10 cellular contexts compared by ENCODE assay signal in genomic region chr5:56270058-56270457, GRCh38. TPM values are rescaled to one million over a fixed set of nuclear protein-coding genes. Genes with fewer than 3 reads are reported as not detected.
DNase-seq lines count a peak whose midpoint lies in the region; ATAC-seq, FAIRE-seq and TF ChIP-seq lines count a peak whose summit lies in the region.
"Had no signal": no experiment of that assay in that cellular context is flagged by ENCODE, and none has a peak within 500 bp of the region (broad histone marks: within the 10 kb centered on the region; RNA-seq: fewer than 3 reads in every experiment).

No MANE protein-coding gene starts in this region.

- no peak for TF ChIP-seq POLR2A in esophagus squamous epithelium (IDR thresholded peaks at IDR 0.05)

- no peak for FAIRE-seq in GM19239 (lab: Jason Lieb, UNC)

- H3K9me3 ChIP-seq in esophagus squamous epithelium = no peaks in the 10 kb centered on the region

- H3K4me3 Mint-ChIP-seq in activated T-cell treated with anti-CD3 and anti-CD28 coated beads, Interleukin-2, amount 50 U/mL, for 24 hours = no peak overlapping the region
- H3K4me3 Mint-ChIP-seq in T-cell (peak overlapping the region in 1 of 3 donors; percentile 54), nephron (no peak overlapping the region)

- peak overlapping the region; percentile 74 for H3K27ac Mint-ChIP-seq in activated T-cell treated with anti-CD3 and anti-CD28 coated beads, Interleukin-2, amount 50 U/mL, for 24 hours
- H3K27ac Mint-ChIP-seq in T-cell (peak overlapping the region; percentile 73 to 83), nephron (peak overlapping the region; percentile 68 to 88 (median 71))

- no peaks in the 10 kb centered on the region for H3K9me3 Mint-ChIP-seq in activated T-cell treated with anti-CD3 and anti-CD28 coated beads, Interleukin-2, amount 50 U/mL, for 24 hours
- H3K9me3 Mint-ChIP-seq in T-cell (no peaks in the 10 kb centered on the region), nephron (no peaks in the 10 kb centered on the region)

- no peak for DNase-seq in activated T-cell treated with anti-CD3 and anti-CD28 coated beads, Interleukin-2, amount 50 U/mL, for 24 hours
- no peak for DNase-seq in activated T-cell treated with anti-CD3 and anti-CD28 coated beads, Interleukin-2, amount 50 U/mL, for 1 hour
- DNase-seq in T-cell (no peak), DMS153 treated with DMSO at 0.1 percent for 48 hours (lab: John Stamatoyannopoulos, UW; ENCODE audit: unreplicated experiment) (no peak), esophagus squamous epithelium (lab: John Stamatoyannopoulos, UW) (no peak), GM19239 (ENCODE audit: insufficient read length, low spot score) (no peak)

- TF ChIP-seq CTCF in nephron (IDR thresholded peaks at IDR 0.05; ENCODE audit: unreplicated experiment in 3 of 3) (no peak), esophagus squamous epithelium (IDR thresholded peaks at IDR 0.05) (no peak)

- no peaks in the 10 kb centered on the region for H3K27me3 ChIP-seq in esophagus squamous epithelium

- peaks cover 21% of the 10 kb centered on the region for H3K4me1 Mint-ChIP-seq in activated T-cell treated with anti-CD3 and anti-CD28 coated beads, Interleukin-2, amount 50 U/mL, for 24 hours (ENCODE audit: low read depth)
- peaks cover 18 to 21% (median 18%) of the 10 kb centered on the region in 3 donors for H3K4me1 Mint-ChIP-seq in T-cell
- peaks cover 23% of the 10 kb centered on the region for H3K4me1 Mint-ChIP-seq in nephron

- H3K36me3 ChIP-seq in esophagus squamous epithelium = no peaks in the 10 kb centered on the region

- intact Hi-C loops in esophagus squamous epithelium (cut with DNase I) = loop anchor here (5.0 kb wide), 1 partner anchor 567 kb away; no protein-coding TSS in a partner anchor

- H3K36me3 Mint-ChIP-seq in activated T-cell treated with anti-CD3 and anti-CD28 coated beads, Interleukin-2, amount 50 U/mL, for 24 hours (ENCODE audit: low read depth) = no peaks in the 10 kb centered on the region
- H3K36me3 Mint-ChIP-seq in T-cell = no peaks in the 10 kb centered on the region
- no peaks in the 10 kb centered on the region for H3K36me3 Mint-ChIP-seq in nephron (ENCODE audit: low read depth)

- POLR2A ChIA-PET in T-cell (lab: Charles Lee) = interaction anchor here in 1 of 2 donors (0.6 kb wide), 2 partner anchors 32 to 170 kb away, joined by 3 to 6 read pairs; no protein-coding TSS in a partner anchor

- ATAC-seq in HG03175 (IDR thresholded peaks at IDR 0.05; ENCODE audit: unreplicated experiment) (peak; percentile 13), T-cell (replicated peaks in 1 of 4) (no peak)

- WGBS in esophagus squamous epithelium, 2 donors = 84 to 85% methylated on average over 4 to 6 of the region's 6 CpGs

- H3K27ac ChIP-seq in esophagus squamous epithelium = no peak overlapping the region
- H3K27ac ChIP-seq: C4-2B had no signal

- CTCF ChIA-PET in T-cell (lab: Charles Lee) = interaction anchor here (0.5 to 5.3 kb wide), 19 partner anchors 14 to 1082 kb away, joined by 3 to 105 read pairs (median 4); no protein-coding TSS in a partner anchor

- H3K4me1 ChIP-seq in esophagus squamous epithelium = peaks cover 6 to 13% (median 11%) of the 10 kb centered on the region in 3 donors

- no peaks in the 10 kb centered on the region for H3K27me3 Mint-ChIP-seq in activated T-cell treated with anti-CD3 and anti-CD28 coated beads, Interleukin-2, amount 50 U/mL, for 24 hours
- H3K27me3 Mint-ChIP-seq in T-cell (no peaks in the 10 kb centered on the region), nephron (ENCODE audit: low read depth) (no peaks in the 10 kb centered on the region)

- H3K4me3 ChIP-seq in esophagus squamous epithelium = no peak overlapping the region

RNA-seq across cellular contexts. Expression of gene ANKRD55, which starts 36.9 kb away (rescaled TPM):
- total RNA-seq in T-cell (10 to 100 TPM in 1 of 5 donors, 1 to 10 TPM in 4; 2.8 to 19.9 (median 3.4) TPM), esophagus squamous epithelium (under 1 TPM in 1 of 4 donors, not detected in 3; 0.09 TPM)
- total RNA-seq: epithelial cell of proximal tubule had no signal
